Comparison of ENCODE assay signal across 12 cellular contexts in genomic region chr10:124306922-124307371, GRCh38.
A peak's percentile ranks its signal among the peaks of the same experiment; 100 is the strongest.
DNase-seq lines count a peak whose midpoint lies in the region; ATAC-seq and TF ChIP-seq lines count a peak whose summit lies in the region.
"Had no signal": no experiment of that assay in that cellular context is flagged by ENCODE, and none has a peak within 500 bp of the region (broad histone marks: within the 10 kb centered on the region; RNA-seq: fewer than 3 reads in every experiment).

No MANE protein-coding gene starts in this region.

- no peak overlapping the region for H3K27ac ChIP-seq in lower lobe of right lung
- no peak overlapping the region for H3K27ac ChIP-seq in upper lobe of right lung
- H3K27ac ChIP-seq: parathyroid adenoma had no signal

- no peaks in the 10 kb centered on the region for H3K27me3 ChIP-seq in lower lobe of right lung (ENCODE audit: low read depth)
- H3K27me3 ChIP-seq in upper lobe of right lung, result no peaks in the 10 kb centered on the region

- H3K4me1 ChIP-seq in lower lobe of right lung, result no peaks in the 10 kb centered on the region
- H3K4me1 ChIP-seq in upper lobe of right lung, result no peaks in the 10 kb centered on the region
- H3K4me1 ChIP-seq: parathyroid adenoma had no signal

- H3K36me3 ChIP-seq in lower lobe of right lung, result no peaks in the 10 kb centered on the region
- H3K36me3 ChIP-seq in upper lobe of right lung, result no peaks in the 10 kb centered on the region

- no peaks in the 10 kb centered on the region for H3K9me3 ChIP-seq in lower lobe of right lung
- no peaks in the 10 kb centered on the region for H3K9me3 ChIP-seq in upper lobe of right lung

- DNase-seq in Right ventricle myocardium superior (peak; percentile 8), cardiac septum (ENCODE audit: low spot score) (no peak), astrocyte of the hippocampus (ENCODE audit: low read depth, low spot score) (peak; percentile 44), lower lobe of right lung (no peak), upper lobe of right lung (no peak), SW 1271 (lab: John Stamatoyannopoulos, UW) (no peak), NCI-H2227 treated with DMSO at 0.1 percent for 48 hours (lab: John Stamatoyannopoulos, UW) (no peak)
- DNase-seq: activated CD4-positive, alpha-beta T cell treated with anti-CD3 and anti-CD28 coated beads for 48 hours; activated gamma-delta T cell treated with Interleukin-2 at 50 U/mL for 16 hours; NCI-H524 had no signal

- ATAC-seq in Right ventricle myocardium superior (ENCODE audit: poor library complexity) (peak; percentile 71), lower lobe of right lung (peak; percentile 72 to 80), upper lobe of right lung (peak; percentile 87), GM18520 (IDR thresholded peaks at IDR 0.05; ENCODE audit: unreplicated experiment) (no peak)

- H3K4me3 ChIP-seq in lower lobe of right lung (no peak overlapping the region), upper lobe of right lung (no peak overlapping the region)

- no peak for TF ChIP-seq CTCF in lower lobe of right lung (IDR thresholded peaks at IDR 0.05)
- TF ChIP-seq CTCF in upper lobe of right lung (IDR thresholded peaks at IDR 0.05), result no peak

- intact Hi-C loops in Right ventricle myocardium superior (cut with DNase I) (no loop called here), cardiac septum (cut with DNase I) (no loop called here), lower lobe of right lung (cut with DNase I) (no loop called here), upper lobe of right lung (cut with DNase I) (no loop called here)

Comparison
In these comparisons a context has a peak if more than half of its experiments do, and no peak if none do; other contexts are left out.
1. DNase-seq: peak in Right ventricle myocardium superior (single experiment) and astrocyte of the hippocampus (single experiment); none in cardiac septum (single experiment), lower lobe of right lung (single experiment), upper lobe of right lung (single experiment), SW 1271 (0 of 2) and NCI-H2227 treated with DMSO at 0.1 percent for 48 hours (single experiment).